ENCODE assay signal across 10 cellular contexts in the genomic region with DNA sequence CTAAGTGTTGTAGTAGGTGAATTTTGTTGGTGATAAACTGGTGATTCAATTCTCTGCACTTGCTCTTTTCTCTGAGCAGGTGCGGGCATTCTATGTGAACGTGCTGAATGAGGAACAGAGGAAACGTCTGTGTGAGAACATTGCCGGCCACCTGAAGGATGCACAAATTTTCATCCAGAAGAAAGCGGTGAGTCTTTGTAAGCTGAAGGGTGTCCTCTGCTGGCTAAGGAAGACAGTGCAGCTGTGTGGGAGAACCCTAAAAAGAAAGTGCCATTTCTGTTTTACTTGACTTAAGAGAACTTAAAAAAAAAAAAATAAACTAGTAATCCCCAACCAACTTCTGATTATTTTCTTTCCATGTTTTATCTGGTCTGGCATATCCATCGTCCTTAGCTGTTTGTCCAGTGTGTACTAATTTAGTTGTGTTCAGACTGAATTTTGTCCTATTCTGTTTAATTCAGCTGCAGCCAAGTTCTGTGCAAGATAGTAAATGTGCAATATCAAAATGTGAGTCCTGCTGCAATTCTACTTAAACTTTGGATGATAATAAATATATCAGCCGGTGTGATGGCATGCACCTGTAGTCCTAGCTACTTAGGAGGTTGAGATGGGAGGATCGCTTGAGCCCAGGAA. TPM values are rescaled to one million over a fixed set of nuclear protein-coding genes. Genes with fewer than 3 reads are reported as not detected.
DNase-seq lines count a peak whose midpoint lies in the region; ATAC-seq and TF ChIP-seq lines count a peak whose summit lies in the region.
"Had no signal": no experiment of that assay in that cellular context is flagged by ENCODE, and none has a peak within 500 bp of the region (broad histone marks: within the 10 kb centered on the region; RNA-seq: fewer than 3 reads in every experiment).

No MANE protein-coding gene starts in this region.

- ATAC-seq in GM21737 (IDR thresholded peaks at IDR 0.05; ENCODE audit: unreplicated experiment), result no peak

- DNase-seq in ELF-1 (ENCODE audit: low read depth, low spot score) (peak; percentile 31), fibroblast of the aortic adventitia (ENCODE audit: low read depth) (peak; percentile 15), HPDE6-E6E7 (ENCODE audit: extremely low spot score) (no peak), NCI-H2107 (lab: John Stamatoyannopoulos, UW) (no peak)
- peak; percentile 64 for DNase-seq in activated CD4-positive, alpha-beta T cell treated with anti-CD3 and anti-CD28 coated beads for 48 hours
- peak; percentile 21 to 31 for DNase-seq in stimulated activated CD4-positive, alpha-beta T cell treated with anti-CD3 and anti-CD28 coated beads, Interleukin-2, amount 100 ng/mL, for 48 hours

- TF ChIP-seq RAD21 in Ishikawa (IDR thresholded peaks at IDR 0.05; ENCODE audit: low read depth), result peak; percentile 81

- TF ChIP-seq CTCF in fibroblast of the aortic adventitia (IDR thresholded peaks at IDR 0.05; ENCODE audit: insufficient read depth, low read length), result peak; percentile 53

- H3K4me3 ChIP-seq in fibroblast of the aortic adventitia (ENCODE audit: low read depth, low read length), result no peak overlapping the region
- H3K4me3 ChIP-seq: skin epidermis had no signal

- TF ChIP-seq EP300 in Ishikawa (IDR thresholded peaks at IDR 0.05; ENCODE audit: borderline replicate concordance), result no peak

TF ChIP-seq in Ishikawa, 13 proteins besides CTCF, POLR2A, EP300 and RAD21:
- no peak for TF ChIP-seq TEAD4 (IDR thresholded peaks at IDR 0.05)
- TF ChIP-seq NFIC (IDR thresholded peaks at IDR 0.05), result no peak
- TF ChIP-seq, protein P1, sequence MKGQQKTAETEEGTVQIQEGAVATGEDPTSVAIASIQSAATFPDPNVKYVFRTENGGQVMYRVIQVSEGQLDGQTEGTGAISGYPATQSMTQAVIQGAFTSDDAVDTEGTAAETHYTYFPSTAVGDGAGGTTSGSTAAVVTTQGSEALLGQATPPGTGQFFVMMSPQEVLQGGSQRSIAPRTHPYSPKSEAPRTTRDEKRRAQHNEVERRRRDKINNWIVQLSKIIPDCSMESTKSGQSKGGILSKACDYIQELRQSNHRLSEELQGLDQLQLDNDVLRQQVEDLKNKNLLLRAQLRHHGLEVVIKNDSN (IDR thresholded peaks at IDR 0.05), result no peak
- no peak for TF ChIP-seq CREB1 (IDR thresholded peaks at IDR 0.05; ENCODE audit: low read depth)
- TF ChIP-seq TCF12 (IDR thresholded peaks at IDR 0.05; ENCODE audit: low read depth), result no peak
- no peak for TF ChIP-seq CEBPB (IDR thresholded peaks at IDR 0.05)
- TF ChIP-seq, protein P2, sequence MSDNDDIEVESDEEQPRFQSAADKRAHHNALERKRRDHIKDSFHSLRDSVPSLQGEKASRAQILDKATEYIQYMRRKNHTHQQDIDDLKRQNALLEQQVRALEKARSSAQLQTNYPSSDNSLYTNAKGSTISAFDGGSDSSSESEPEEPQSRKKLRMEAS (IDR thresholded peaks at IDR 0.05), result no peak
- TF ChIP-seq YY1 (IDR thresholded peaks at IDR 0.05; ENCODE audit: low read depth), result no peak
- TF ChIP-seq EGR1 (IDR thresholded peaks at IDR 0.05), result no peak
- no peak for TF ChIP-seq ZBTB7A (IDR thresholded peaks at IDR 0.05; ENCODE audit: low read depth)
- TF ChIP-seq TAF1 (IDR thresholded peaks at IDR 0.05; ENCODE audit: low read depth), result no peak
- TF ChIP-seq, protein P3, sequence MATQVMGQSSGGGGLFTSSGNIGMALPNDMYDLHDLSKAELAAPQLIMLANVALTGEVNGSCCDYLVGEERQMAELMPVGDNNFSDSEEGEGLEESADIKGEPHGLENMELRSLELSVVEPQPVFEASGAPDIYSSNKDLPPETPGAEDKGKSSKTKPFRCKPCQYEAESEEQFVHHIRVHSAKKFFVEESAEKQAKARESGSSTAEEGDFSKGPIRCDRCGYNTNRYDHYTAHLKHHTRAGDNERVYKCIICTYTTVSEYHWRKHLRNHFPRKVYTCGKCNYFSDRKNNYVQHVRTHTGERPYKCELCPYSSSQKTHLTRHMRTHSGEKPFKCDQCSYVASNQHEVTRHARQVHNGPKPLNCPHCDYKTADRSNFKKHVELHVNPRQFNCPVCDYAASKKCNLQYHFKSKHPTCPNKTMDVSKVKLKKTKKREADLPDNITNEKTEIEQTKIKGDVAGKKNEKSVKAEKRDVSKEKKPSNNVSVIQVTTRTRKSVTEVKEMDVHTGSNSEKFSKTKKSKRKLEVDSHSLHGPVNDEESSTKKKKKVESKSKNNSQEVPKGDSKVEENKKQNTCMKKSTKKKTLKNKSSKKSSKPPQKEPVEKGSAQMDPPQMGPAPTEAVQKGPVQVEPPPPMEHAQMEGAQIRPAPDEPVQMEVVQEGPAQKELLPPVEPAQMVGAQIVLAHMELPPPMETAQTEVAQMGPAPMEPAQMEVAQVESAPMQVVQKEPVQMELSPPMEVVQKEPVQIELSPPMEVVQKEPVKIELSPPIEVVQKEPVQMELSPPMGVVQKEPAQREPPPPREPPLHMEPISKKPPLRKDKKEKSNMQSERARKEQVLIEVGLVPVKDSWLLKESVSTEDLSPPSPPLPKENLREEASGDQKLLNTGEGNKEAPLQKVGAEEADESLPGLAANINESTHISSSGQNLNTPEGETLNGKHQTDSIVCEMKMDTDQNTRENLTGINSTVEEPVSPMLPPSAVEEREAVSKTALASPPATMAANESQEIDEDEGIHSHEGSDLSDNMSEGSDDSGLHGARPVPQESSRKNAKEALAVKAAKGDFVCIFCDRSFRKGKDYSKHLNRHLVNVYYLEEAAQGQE (IDR thresholded peaks at IDR 0.05; ENCODE audit: low read depth), result no peak
- no peak for TF ChIP-seq FOXM1 (IDR thresholded peaks at IDR 0.05; ENCODE audit: borderline replicate concordance, low read depth)

RNA-seq across cellular contexts. Expression of a gene that starts 29.6 kb away (rescaled TPM):
- total RNA-seq in fibroblast of the aortic adventitia (ENCODE audit: low replicate concordance), result 27.0 and 63.4 TPM in 2 replicates

RNA-seq across cellular contexts. Expression of a gene that starts 45.3 kb away (rescaled TPM):
- not detected in 2 replicates for total RNA-seq in fibroblast of the aortic adventitia (ENCODE audit: low replicate concordance)
- total RNA-seq: T-helper 2 cell treated with Interferon-gamma antibody and Interleukin-4, amounts not matched to agents 100 ng/mL and 5 ng/mL, for 36 hours had no signal

Comparison
In these comparisons a context has a peak if more than half of its experiments do, and no peak if none do; other contexts are left out.
1. DNase-seq: peak in ELF-1 (single experiment), activated CD4-positive, alpha-beta T cell treated with anti-CD3 and anti-CD28 coated beads for 48 hours (single experiment), fibroblast of the aortic adventitia (single experiment) and stimulated activated CD4-positive, alpha-beta T cell treated with anti-CD3 and anti-CD28 coated beads, Interleukin-2, amount 100 ng/mL, for 48 hours (2 of 2); none in HPDE6-E6E7 (single experiment) and NCI-H2107 (single experiment).